8 cellular contexts compared by ENCODE assay signal in genomic region chr11:71446942-71447688, GRCh38. TPM values are rescaled to one million over a fixed set of nuclear protein-coding genes. Genes with fewer than 3 reads are reported as not detected.
DNase-seq lines count a peak whose midpoint lies in the region; ATAC-seq, FAIRE-seq and TF ChIP-seq lines count a peak whose summit lies in the region.

No MANE protein-coding gene starts in this region.

- H3K36me3 ChIP-seq in esophagus squamous epithelium, result peaks cover 0 to 37% (median 0%) of the 10 kb centered on the region in 3 donors
- peaks cover 6% of the 10 kb centered on the region for H3K36me3 ChIP-seq in neural progenitor cell

- peaks cover 31% of the 10 kb centered on the region for H3K36me3 Mint-ChIP-seq in activated T-cell treated with anti-CD3 and anti-CD28 coated beads, Interleukin-2, amount 50 U/mL, for 4 hours (ENCODE audit: insufficient read depth)
- H3K36me3 Mint-ChIP-seq in neural progenitor cell, result peaks cover 36% of the 10 kb centered on the region

- H3K27me3 Mint-ChIP-seq in activated T-cell treated with anti-CD3 and anti-CD28 coated beads, Interleukin-2, amount 50 U/mL, for 4 hours (ENCODE audit: low read depth), result no peaks in the 10 kb centered on the region
- no peaks in the 10 kb centered on the region for H3K27me3 Mint-ChIP-seq in neural progenitor cell (ENCODE audit: insufficient read depth, low read depth)

- H3K27ac ChIP-seq in esophagus squamous epithelium (peak overlapping the region; percentile 79 to 85 (median 83)), neural progenitor cell (no peak overlapping the region)

- peaks cover 16 to 52% (median 23%) of the 10 kb centered on the region in 3 donors for H3K4me1 ChIP-seq in esophagus squamous epithelium
- H3K4me1 ChIP-seq in neural progenitor cell, result peaks cover 21% of the 10 kb centered on the region

- WGBS in esophagus squamous epithelium, 2 donors, result 25 to 40% methylated on average over 9 of the region's 9 CpGs

- H3K79me2 ChIP-seq in neural progenitor cell (ENCODE audit: low read depth), result peaks cover 41% of the 10 kb centered on the region

- ATAC-seq in activated T-cell treated with anti-CD3 and anti-CD28 coated beads, Interleukin-2, amount 50 U/mL, for 4 hours, result no peak
- no peak for ATAC-seq in GM18873 (IDR thresholded peaks at IDR 0.05; ENCODE audit: low FRiP score, unreplicated experiment)
- ATAC-seq in HG02798 (IDR thresholded peaks at IDR 0.05; ENCODE audit: poor library complexity, unreplicated experiment), result no peak

- H2AFZ ChIP-seq in neural progenitor cell (replicated peaks), result no peak overlapping the region

- H3K4me3 ChIP-seq in esophagus squamous epithelium (peak overlapping the region; percentile 61 to 92 (median 66)), neural progenitor cell (peak overlapping the region; percentile 62)

- peaks cover 36% of the 10 kb centered on the region for H3F3A ChIP-seq in neural progenitor cell (ENCODE audit: low read depth)

- H3K9me3 Mint-ChIP-seq in activated T-cell treated with anti-CD3 and anti-CD28 coated beads, Interleukin-2, amount 50 U/mL, for 4 hours, result peaks cover 6% of the 10 kb centered on the region
- peaks cover 13% of the 10 kb centered on the region for H3K9me3 Mint-ChIP-seq in neural progenitor cell

- no peaks in the 10 kb centered on the region for H3K9me3 ChIP-seq in esophagus squamous epithelium
- H3K9me3 ChIP-seq in neural progenitor cell (ENCODE audit: low read depth), result no peaks in the 10 kb centered on the region

- H3K4me2 ChIP-seq in neural progenitor cell, result peak overlapping the region; percentile 84

- peaks cover 35% of the 10 kb centered on the region for H3K4me1 Mint-ChIP-seq in activated T-cell treated with anti-CD3 and anti-CD28 coated beads, Interleukin-2, amount 50 U/mL, for 4 hours (ENCODE audit: low read depth)
- H3K4me1 Mint-ChIP-seq in neural progenitor cell, result peaks cover 37% of the 10 kb centered on the region

- H4K20me1 ChIP-seq in neural progenitor cell (ENCODE audit: low read depth), result peaks cover 26% of the 10 kb centered on the region

- no peak overlapping the region for H3K9ac ChIP-seq in neural progenitor cell

- H3K4me3 Mint-ChIP-seq in activated T-cell treated with anti-CD3 and anti-CD28 coated beads, Interleukin-2, amount 50 U/mL, for 4 hours, result peak overlapping the region; percentile 93
- H3K4me3 Mint-ChIP-seq in neural progenitor cell, result peak overlapping the region; percentile 96

- peak in 1 of 4 donors; percentile 42 for TF ChIP-seq POLR2A in esophagus squamous epithelium (IDR thresholded peaks at IDR 0.05)

- H3K27me3 ChIP-seq in esophagus squamous epithelium (no peaks in the 10 kb centered on the region), neural progenitor cell (peaks cover 3% of the 10 kb centered on the region)

- peak overlapping the region; percentile 83 for H3K27ac Mint-ChIP-seq in neural progenitor cell

- TF ChIP-seq CTCF in esophagus squamous epithelium (IDR thresholded peaks at IDR 0.05) (no peak), neural progenitor cell (IDR thresholded peaks at IDR 0.05) (no peak), D721Med (IDR thresholded peaks at IDR 0.05; ENCODE audit: insufficient read depth, missing control alignments) (no peak)

- FAIRE-seq in D721Med (lab: Jason Lieb, UNC), result no peak

- intact Hi-C loops in esophagus squamous epithelium (cut with DNase I), result no loop called here

- DNase-seq in activated T-cell treated with anti-CD3 and anti-CD28 coated beads, Interleukin-2, amount 50 U/mL, for 4 hours, result no peak
- no peak for DNase-seq in activated T-cell treated with anti-CD3 and anti-CD28 coated beads for 4 hours
- peak; percentile 75 for DNase-seq in SKM-1 treated with dmso at 0.1 percent for 144 hours (lab: John Stamatoyannopoulos, UW; ENCODE audit: unreplicated experiment)
- DNase-seq in esophagus squamous epithelium (lab: John Stamatoyannopoulos, UW), result no peak
- peak; percentile 66 for DNase-seq in neural progenitor cell (ENCODE audit: low spot score)
- DNase-seq in D721Med (ENCODE audit: insufficient read length, low spot score), result no peak

RNA-seq across cellular contexts. Expression of gene DHCR7, which starts 1.1 kb away (rescaled TPM):
- total RNA-seq in activated T-cell treated with anti-CD3 and anti-CD28 coated beads, Interleukin-2, amount 50 U/mL, for 4 hours, result 10 to 100 TPM; 29.8 to 39.2 (median 32.0) TPM
- total RNA-seq in esophagus squamous epithelium (10 to 100 TPM; 22.5 to 86.1 (median 36.5) TPM), neural progenitor cell (ENCODE audit: low replicate concordance) (36.7 and 69.8 TPM in 2 replicates)

RNA-seq across cellular contexts. Expression of gene NADSYN1, which starts 5.9 kb away (rescaled TPM):
- total RNA-seq in activated T-cell treated with anti-CD3 and anti-CD28 coated beads, Interleukin-2, amount 50 U/mL, for 4 hours, result 10 to 100 TPM; 29.4 to 43.1 (median 30.6) TPM
- total RNA-seq in esophagus squamous epithelium (10 to 100 TPM; 62.0 to 81.3 (median 71.7) TPM), neural progenitor cell (ENCODE audit: low replicate concordance) (25.0 and 40.0 TPM in 2 replicates)

Comparison
In these comparisons a context has a peak if more than half of its experiments do, and no peak if none do; other contexts are left out.
1. DNase-seq: peak in SKM-1 treated with dmso at 0.1 percent for 144 hours (single experiment) and neural progenitor cell (single experiment); none in activated T-cell treated with anti-CD3 and anti-CD28 coated beads, Interleukin-2, amount 50 U/mL, for 4 hours (single experiment), activated T-cell treated with anti-CD3 and anti-CD28 coated beads for 4 hours (single experiment), esophagus squamous epithelium (single experiment) and D721Med (single experiment).